ENCODE assay signal across 24 cellular contexts in the genomic region with DNA sequence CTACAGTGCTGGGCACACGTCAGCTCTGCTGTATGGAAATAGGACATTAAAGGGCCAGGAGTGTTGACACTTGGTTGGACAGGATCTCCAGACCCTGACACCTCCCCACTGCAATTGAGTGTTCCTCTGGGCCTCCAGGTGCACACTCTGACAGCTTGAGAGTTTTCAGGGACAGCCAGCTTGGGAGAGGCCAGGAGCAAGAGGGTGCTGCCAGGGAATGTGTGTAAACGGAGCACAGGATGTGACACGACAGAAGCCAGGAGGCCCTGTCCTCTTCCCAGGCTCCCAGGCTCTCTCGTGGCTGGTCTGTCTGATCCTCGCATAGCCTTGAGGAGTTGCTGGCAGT.
DNase-seq lines count a peak whose midpoint lies in the region; ATAC-seq, FAIRE-seq and TF ChIP-seq lines count a peak whose summit lies in the region.
"Had no signal": no experiment of that assay in that cellular context is flagged by ENCODE, and none has a peak within 500 bp of the region (broad histone marks: within the 10 kb centered on the region; RNA-seq: fewer than 3 reads in every experiment).

No MANE protein-coding gene starts in this region.

- no peaks in the 10 kb centered on the region for H3K27me3 ChIP-seq in left ventricle myocardium inferior (ENCODE audit: low read depth)
- H3K27me3 ChIP-seq in H1 (replicated peaks in 1 of 4; ENCODE audit: control insufficient read depth in 3 of 4, extremely low read depth in 1 of 4, insufficient read depth in 3 of 4, low read length in 3 of 4): peaks cover 0 to 2% (median 0%) of the 10 kb centered on the region in 4 experiments; a peak in 2 of 7 replicates
- H3K27me3 ChIP-seq in right lobe of liver: no peaks in the 10 kb centered on the region
- H3K27me3 ChIP-seq: brain microvascular endothelial cell, tibial artery had no signal

- H4K5ac ChIP-seq in H1 (ENCODE audit: insufficient read length, low read depth, low read length): no peak overlapping the region

- H2BK20ac ChIP-seq in H1 (ENCODE audit: low read length): peak overlapping the region; percentile 98

- H3K27ac ChIP-seq in left ventricle myocardium inferior (replicated peaks) (no peak overlapping the region), H1 (ENCODE audit: low read depth, low read length) (0 out of 2 replicates have a peak overlapping the region, but pooled peaks have one; percentile 22), right lobe of liver (no peak overlapping the region)
- H3K27ac ChIP-seq: A549, brain microvascular endothelial cell, prostate gland, tibial artery had no signal

- no peak overlapping the region for H3K14ac ChIP-seq in H1 (ENCODE audit: insufficient read length)

- no peaks in the 10 kb centered on the region for H3K79me2 ChIP-seq in H1 (ENCODE audit: control insufficient read depth in 1 of 2, insufficient read depth in 2 of 2, low read length in 2 of 2)

- H2BK15ac ChIP-seq in H1 (ENCODE audit: low read length): peak overlapping the region; percentile 97

- peak overlapping the region; percentile 32 for H4K91ac ChIP-seq in H1 (replicated peaks; ENCODE audit: insufficient read length, low read length)

- peak overlapping the region; percentile 79 for H3K4ac ChIP-seq in H1 (replicated peaks; ENCODE audit: insufficient read length, low read depth, low read length)

- no peaks in the 10 kb centered on the region for H3K79me1 ChIP-seq in H1 (ENCODE audit: low read depth, low read length)

- FAIRE-seq in H1 (lab: Jason Lieb, UNC): no peak
- FAIRE-seq: A549, H54 had no signal

- H2BK120ac ChIP-seq in H1 (replicated peaks; ENCODE audit: low read depth, low read length): peak overlapping the region; percentile 89

- H4K8ac ChIP-seq in H1 (ENCODE audit: extremely low read depth, insufficient read depth, low read length): no peak overlapping the region

- H3K4me1 ChIP-seq in left ventricle myocardium inferior (no peaks in the 10 kb centered on the region), H1 (replicated peaks in 1 of 4; ENCODE audit: control insufficient read depth in 3 of 4, insufficient read depth in 4 of 4, low read length in 3 of 4) (peaks cover 17 to 37% (median 25%) of the 10 kb centered on the region in 4 experiments), right lobe of liver (no peaks in the 10 kb centered on the region)
- H3K4me1 ChIP-seq: A549, prostate gland, tibial artery had no signal

- no peaks in the 10 kb centered on the region for H3K36me3 ChIP-seq in left ventricle myocardium inferior
- H3K36me3 ChIP-seq in H1 (ENCODE audit: control insufficient read depth in 2 of 4, insufficient read depth in 4 of 4, low read length in 3 of 4): no peaks in the 10 kb centered on the region
- H3K36me3 ChIP-seq in right lobe of liver: no peaks in the 10 kb centered on the region
- H3K36me3 ChIP-seq: brain microvascular endothelial cell, prostate gland, tibial artery had no signal

- no peak for DNase-seq in Right ventricle myocardium inferior (ENCODE audit: missing footprints)
- no peak for DNase-seq in left ventricle myocardium inferior
- DNase-seq in H1 (ENCODE audit: low read depth in 1 of 2, low spot score in 2 of 2): peak in 1 of 2 experiments; percentile 38
- DNase-seq in right lobe of liver: peak in 2 of 3 donors; percentile 22 to 31
- peak; percentile 28 for DNase-seq in ureter (ENCODE audit: low spot score)
- DNase-seq in activated naive CD4-positive, alpha-beta T cell treated with anti-CD3 and anti-CD28 coated beads, Interleukin-2, amount 50 U/mL, for 72 hours (ENCODE audit: low spot score in 2 of 2): no peak
- DNase-seq in NK-92 (lab: John Stamatoyannopoulos, UW; ENCODE audit: unreplicated experiment): no peak
- DNase-seq: activated CD4-positive, CD25-positive, alpha-beta regulatory T cell treated with anti-CD3 and anti-CD28 coated beads, Interleukin-2, amount 50 U/mL, for 72 hours; brain microvascular endothelial cell; kidney glomerular epithelial cell; NCI-H1092 treated with DMSO at 0.1 percent for 48 hours; NCI-H1930; NCI-H526 treated with DMSO at 0.1 percent for 48 hours; stimulated activated naive CD8-positive, alpha-beta T cell treated with anti-CD3 and anti-CD28 coated beads, Interleukin-15, Interleukin-2, amounts not matched to agents 100 U/mL and 50 U/mL, for 24 hours; T-helper 1 cell had no signal

- no peak overlapping the region for H3K23ac ChIP-seq in H1 (ENCODE audit: insufficient read length)

- CTCF ChIA-PET in H1 (lab: Charles Lee; ENCODE audit: partially characterized antibody): interaction anchor here (2.4 kb wide), 1 partner anchor 78 kb away, joined by 7 read pairs; no protein-coding TSS in a partner anchor

- TF ChIP-seq EP300 in H1 (IDR thresholded peaks at IDR 0.05; ENCODE audit: borderline replicate concordance in 1 of 2, low read depth in 2 of 2, low read length in 2 of 2): no peak

- no peak overlapping the region for H3K56ac ChIP-seq in H1 (replicated peaks; ENCODE audit: insufficient read length, low read depth, low read length)

- H2BK12ac ChIP-seq in H1 (ENCODE audit: low read depth, low read length): peak overlapping the region; percentile 99

- no peaks in the 10 kb centered on the region for H3K9me3 Mint-ChIP-seq in activated naive CD4-positive, alpha-beta T cell treated with anti-CD3 and anti-CD28 coated beads, Interleukin-2, amount 50 U/mL, for 72 hours
- H3K9me3 Mint-ChIP-seq: activated CD4-positive, alpha-beta memory T cell treated with anti-CD3 and anti-CD28 coated beads, Interleukin-2, amount 10 ng/mL, durations not matched to agents 7 days and 5 days; CD8-positive, alpha-beta T cell; memory B cell had no signal

- no peak for TF ChIP-seq CTCF in left ventricle myocardium inferior (IDR thresholded peaks at IDR 0.05; ENCODE audit: borderline replicate concordance)
- TF ChIP-seq CTCF in H1 (IDR thresholded peaks at IDR 0.05; ENCODE audit: control extremely low read depth in 1 of 3, insufficient read depth in 1 of 3, low read depth in 1 of 3, low read length in 3 of 3): no peak
- no peak for TF ChIP-seq CTCF in right lobe of liver (IDR thresholded peaks at IDR 0.05)

- H2BK5ac ChIP-seq in H1 (ENCODE audit: low read depth, low read length): peak overlapping the region; percentile 93; the same call in 1 of the 2 replicates

- H3K9me3 ChIP-seq in left ventricle myocardium inferior (replicated peaks) (no peaks in the 10 kb centered on the region), H1 (ENCODE audit: insufficient read depth in 2 of 2, low read depth in 1 of 2, low read length in 1 of 2) (no peaks in the 10 kb centered on the region), right lobe of liver (no peaks in the 10 kb centered on the region)
- H3K9me3 ChIP-seq: A549, prostate gland, tibial artery had no signal

- ATAC-seq in Right ventricle myocardium inferior: peak; percentile 88
- ATAC-seq in right lobe of liver: no peak
- ATAC-seq in activated naive CD4-positive, alpha-beta T cell treated with anti-CD3 and anti-CD28 coated beads, Interleukin-2, amount 50 U/mL, for 72 hours: no peak
- ATAC-seq in HG03039 (IDR thresholded peaks at IDR 0.05; ENCODE audit: unreplicated experiment): no peak
- ATAC-seq: CD8-positive, alpha-beta T cell; stimulated activated naive CD8-positive, alpha-beta T cell treated with anti-CD3 and anti-CD28 coated beads, Interleukin-15, Interleukin-2, amounts not matched to agents 100 U/mL and 50 U/mL, for 24 hours had no signal

- H3K18ac ChIP-seq in H1 (ENCODE audit: extremely low read depth, low read length): peak overlapping the region; percentile 33

- TF ChIP-seq RAD21 in H1 (IDR thresholded peaks at IDR 0.05 in 1 of 2, conservative IDR thresholded peaks at IDR 0.05 in 1 of 2; ENCODE audit: low read depth in 2 of 2, low read length in 2 of 2): no peak

- TF ChIP-seq POLR2A in H1 (IDR thresholded peaks at IDR 0.05; ENCODE audit: control extremely low read depth in 1 of 2, low read depth in 2 of 2, low read length in 2 of 2) (no peak), right lobe of liver (IDR thresholded peaks at IDR 0.05) (no peak)

- no peak overlapping the region for H3K4me2 ChIP-seq in H1 (ENCODE audit: insufficient read depth in 1 of 2, low read depth in 2 of 2, low read length in 2 of 2)
- H3K4me2 ChIP-seq: A549 had no signal

- H3K4me3 ChIP-seq in left ventricle myocardium inferior (no peak overlapping the region), H1 (ENCODE audit: extremely low read depth in 1 of 4, insufficient read depth in 2 of 4, low read depth in 3 of 4, low read length in 4 of 4) (no peak overlapping the region), right lobe of liver (no peak overlapping the region)
- H3K4me3 ChIP-seq: A549, prostate gland, tibial artery had no signal

- no peak overlapping the region for H2AFZ ChIP-seq in H1 (ENCODE audit: low read length)

- H3K23me2 ChIP-seq in H1 (ENCODE audit: low read depth, low read length): no peaks in the 10 kb centered on the region

- intact Hi-C loops in Right ventricle myocardium inferior (cut with DNase I) (no loop called here), left ventricle myocardium inferior (cut with micrococcal nuclease) (no loop called here), right lobe of liver (cut with DNase I) (no loop called here)

- no peak overlapping the region for H3K9ac ChIP-seq in H1 (replicated peaks in 1 of 4; ENCODE audit: extremely low read depth in 1 of 4, low read depth in 3 of 4, low read length in 3 of 4)

- POLR2A ChIA-PET in H1 (lab: Charles Lee; ENCODE audit: partially characterized antibody): interaction anchor here (1.6 kb wide), 1 partner anchor 9 kb away, joined by 3 read pairs; no protein-coding TSS in a partner anchor

- no peaks in the 10 kb centered on the region for H3K36me3 Mint-ChIP-seq in activated naive CD4-positive, alpha-beta T cell treated with anti-CD3 and anti-CD28 coated beads, Interleukin-2, amount 50 U/mL, for 72 hours
- H3K36me3 Mint-ChIP-seq: CD8-positive, alpha-beta T cell; memory B cell had no signal

- WGBS in H1 (ENCODE audit: extremely low coverage in 1 of 2, insufficient coverage in 1 of 2, insufficient read length in 1 of 2, insufficient replicate concordance in 2 of 2, low coverage in 1 of 2, low lambda C conversion rate in 2 of 2, missing lambda C conversion rate in 1 of 2), 2 experiments: 88% methylated on average over 5 of the region's 5 CpGs; no CpG with 5 or more reads in 1 of the 2 experiments
- 69% methylated on average over 3 of the region's 5 CpGs for WGBS in right lobe of liver (ENCODE audit: insufficient coverage, low coverage, low lambda C conversion rate, missing lambda C conversion rate)

- H2AK5ac ChIP-seq in H1 (ENCODE audit: low read depth, low read length): peak overlapping the region; percentile 65; the same call in 1 of the 2 replicates

- H3K27ac Mint-ChIP-seq in activated naive CD4-positive, alpha-beta T cell treated with anti-CD3 and anti-CD28 coated beads, Interleukin-2, amount 50 U/mL, for 72 hours: no peak overlapping the region
- H3K27ac Mint-ChIP-seq: activated CD4-positive, alpha-beta memory T cell treated with anti-CD3 and anti-CD28 coated beads, Interleukin-2, amount 10 ng/mL, durations not matched to agents 7 days and 5 days; B cell; CD8-positive, alpha-beta T cell; memory B cell had no signal

- H4K20me1 ChIP-seq in H1 (replicated peaks in 1 of 2; ENCODE audit: control insufficient read depth in 1 of 2, insufficient read depth in 2 of 2, low read length in 2 of 2): no peaks in the 10 kb centered on the region

TF ChIP-seq in H1, 55 proteins besides CTCF, POLR2A, EP300 and RAD21 (continues in another document):
- TF ChIP-seq GTF2F1 (IDR thresholded peaks at IDR 0.05; ENCODE audit: borderline replicate concordance, low read depth, low read length): no peak
- no peak for TF ChIP-seq CTBP2 (IDR thresholded peaks at IDR 0.05; ENCODE audit: borderline replicate concordance, insufficient read depth, insufficient read length, low read length)

Comparison
In these comparisons a context has a peak if more than half of its experiments do, and no peak if none do; other contexts are left out.
1. DNase-seq: peak in right lobe of liver (2 of 3) and ureter (single experiment); none in Right ventricle myocardium inferior (single experiment), left ventricle myocardium inferior (single experiment), activated naive CD4-positive, alpha-beta T cell treated with anti-CD3 and anti-CD28 coated beads, Interleukin-2, amount 50 U/mL, for 72 hours (0 of 2) and NK-92 (single experiment).